In genomic region chr1:44290250-44291094, GRCh38 we compare ENCODE assay signal across 17 cellular contexts.
DNase-seq lines count a peak whose midpoint lies in the region; ATAC-seq and TF ChIP-seq lines count a peak whose summit lies in the region.
"Had no signal": no experiment of that assay in that cellular context is flagged by ENCODE, and none has a peak within 500 bp of the region (broad histone marks: within the 10 kb centered on the region; RNA-seq: fewer than 3 reads in every experiment).

No MANE protein-coding gene starts in this region.

- H3K27me3 Mint-ChIP-seq in endodermal cell (ENCODE audit: insufficient read depth) = no peaks in the 10 kb centered on the region

- intact Hi-C loops in testis (cut with DNase I; ENCODE audit: low total_unique reads) = no loop called here

- no peak for ATAC-seq in GM19395 (IDR thresholded peaks at IDR 0.05; ENCODE audit: unreplicated experiment)
- ATAC-seq: HCT116, HepG2, Right ventricle myocardium inferior, SK-N-SH treated with all-trans-retinoic acid at 6 μM for 48 hours had no signal

- no peak for TF ChIP-seq POLR2A in testis (IDR thresholded peaks at IDR 0.05)

- TF ChIP-seq CTCF in endodermal cell (conservative IDR thresholded peaks at IDR 0.05) = peak; percentile 49
- TF ChIP-seq CTCF in testis (IDR thresholded peaks at IDR 0.05) = no peak

- H3K27me3 ChIP-seq in endodermal cell (ENCODE audit: control insufficient read depth, insufficient read depth, low read length, poor library complexity, severe bottlenecking) = no peaks in the 10 kb centered on the region
- no peaks in the 10 kb centered on the region for H3K27me3 ChIP-seq in testis
- H3K27me3 ChIP-seq: BLaER1 treated with 17β-estradiol and CSF1 and Interleukin-3, amounts not matched to agents 10 nM and 100 nM had no signal

- H3K9me3 Mint-ChIP-seq in endodermal cell = no peaks in the 10 kb centered on the region

- peaks cover 34% of the 10 kb centered on the region for H3K36me3 Mint-ChIP-seq in endodermal cell (ENCODE audit: low read depth)

- H3K4me3 Mint-ChIP-seq in endodermal cell = peak overlapping the region; percentile 26

- WGBS in endodermal cell (ENCODE audit: insufficient coverage in 1 of 2, insufficient read length in 1 of 2), 2 experiments = 58 to 87% methylated on average over 3 to 11 of the region's 11 CpGs
- WGBS in testis, 2 donors = 60 to 75% methylated on average over 11 of the region's 11 CpGs

- H3K9me3 ChIP-seq in endodermal cell (ENCODE audit: control insufficient read depth, low read length) (no peaks in the 10 kb centered on the region), testis (no peaks in the 10 kb centered on the region)
- H3K9me3 ChIP-seq: BLaER1 treated with 17β-estradiol and CSF1 and Interleukin-3, amounts not matched to agents 10 nM and 100 nM had no signal

- peaks cover 24% of the 10 kb centered on the region for H3K4me1 Mint-ChIP-seq in endodermal cell

- H3K4me1 ChIP-seq in endodermal cell (ENCODE audit: control insufficient read depth, insufficient read depth, low read length) (peaks cover 10% of the 10 kb centered on the region), testis (no peaks in the 10 kb centered on the region)

- H3K27ac ChIP-seq in endodermal cell (ENCODE audit: low read depth, low read length) = no peak overlapping the region
- no peak overlapping the region for H3K27ac ChIP-seq in testis
- H3K27ac ChIP-seq: 22Rv1; BLaER1 treated with 17β-estradiol and CSF1 and Interleukin-3, amounts not matched to agents 10 nM and 100 nM had no signal

- peak; percentile 20 for DNase-seq in NCI-H146 (lab: John Stamatoyannopoulos, UW)
- DNase-seq in NCI-H146 treated with DMSO at 0.1 percent for 48 hours (lab: John Stamatoyannopoulos, UW; ENCODE audit: unreplicated experiment) = no peak
- DNase-seq in OCI-M2 (lab: John Stamatoyannopoulos, UW; ENCODE audit: unreplicated experiment) = peak; percentile 64
- peak; percentile 62 for DNase-seq in endodermal cell
- peak; percentile 22 for DNase-seq in testis
- DNase-seq in NCI-H226 = no peak
- no peak for DNase-seq in activated CD4-positive, alpha-beta T cell treated with anti-CD3 and anti-CD28 coated beads for 48 hours
- DNase-seq: EL, MM.1S, NCI-H526 treated with DMSO at 0.1 percent for 48 hours had no signal

- peak overlapping the region; percentile 48 for H3K4me3 ChIP-seq in endodermal cell (ENCODE audit: low read length)
- H3K4me3 ChIP-seq in testis = no peak overlapping the region
- H3K4me3 ChIP-seq: BLaER1 treated with 17β-estradiol and CSF1 and Interleukin-3, amounts not matched to agents 10 nM and 100 nM had no signal

- no peak overlapping the region for H3K9ac ChIP-seq in endodermal cell (ENCODE audit: extremely low read depth, low read length, poor library complexity, severe bottlenecking)
- H3K9ac ChIP-seq: BLaER1 treated with 17β-estradiol and CSF1 and Interleukin-3, amounts not matched to agents 10 nM and 100 nM had no signal

- H3K27ac Mint-ChIP-seq in endodermal cell = peak overlapping the region; percentile 71

- H3K36me3 ChIP-seq in endodermal cell (ENCODE audit: control insufficient read depth, insufficient read depth, low read length) = peaks cover 38% of the 10 kb centered on the region
- no peaks in the 10 kb centered on the region for H3K36me3 ChIP-seq in testis (ENCODE audit: low read depth, missing control alignments)

Comparison
In these comparisons a context has a peak if more than half of its experiments do, and no peak if none do; other contexts are left out.
1. DNase-seq: peak in NCI-H146 (single experiment), OCI-M2 (single experiment), endodermal cell (single experiment) and testis (single experiment); none in NCI-H146 treated with DMSO at 0.1 percent for 48 hours (single experiment), NCI-H226 (single experiment) and activated CD4-positive, alpha-beta T cell treated with anti-CD3 and anti-CD28 coated beads for 48 hours (single experiment).